In the genomic region with DNA sequence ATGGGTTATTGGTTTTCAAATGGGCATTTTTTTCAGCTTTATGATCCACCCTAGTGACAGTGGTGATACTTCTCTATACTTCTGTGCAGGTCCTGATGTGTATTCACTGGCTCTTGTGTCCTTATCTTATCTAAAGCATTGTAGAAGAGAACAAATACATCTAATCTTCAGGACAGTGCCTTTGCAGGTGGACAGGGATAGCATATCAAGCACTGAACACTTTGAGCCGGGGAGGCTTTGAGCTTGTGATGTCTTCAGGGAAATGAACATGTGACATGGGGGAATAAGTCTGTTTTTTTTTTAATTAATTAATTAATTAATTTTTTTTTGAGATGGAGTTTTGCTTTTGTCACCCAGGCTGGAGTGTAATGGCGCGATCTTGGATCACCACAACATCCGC, we compare ENCODE assay signal across 28 cellular contexts.
"Had no signal": no experiment of that assay in that cellular context is flagged by ENCODE, and none has a peak within 500 bp of the region (broad histone marks: within the 10 kb centered on the region; RNA-seq: fewer than 3 reads in every experiment).

No MANE protein-coding gene starts in this region.

- DNase-seq: activated B cell treated with CpG ODN at 0.5 μM for 24 hours; activated CD4-positive, alpha-beta T cell treated with anti-CD3 and anti-CD28 coated beads for 48 hours; activated CD4-positive, alpha-beta T cell treated with anti-CD3 and anti-CD28 coated beads, Interleukin-2, amount 50 U/mL, for 1 hour; activated CD4-positive, alpha-beta T cell treated with anti-CD3 and anti-CD28 coated beads, Interleukin-2, amount 50 U/mL, for 48 hours; activated CD8-positive, alpha-beta memory T cell treated with anti-CD3 and anti-CD28 coated beads for 24 hours; activated CD8-positive, alpha-beta T cell treated with anti-CD3 and anti-CD28 coated beads for 36 hours; activated effector memory CD4-positive, alpha-beta T cell treated with Interleukin-2 at 50 U/mL for 16 hours; activated gamma-delta T cell treated with Interleukin-2 at 50 U/mL for 16 hours; activated naive CD4-positive, alpha-beta T cell treated with anti-CD3 and anti-CD28 coated beads, Interleukin-2, amount 50 U/mL, for 16 hours; activated naive CD4-positive, alpha-beta T cell treated with Interleukin-2 at 50 U/mL for 16 hours; activated T-cell treated with anti-CD3 and anti-CD28 coated beads, Interleukin-2, amount 50 U/mL, for 4 hours; amniotic stem cell; anterior cingulate cortex; brain microvascular endothelial cell; dorsolateral prefrontal cortex; effector memory CD4-positive, alpha-beta T cell; endodermal cell; foreskin keratinocyte; gastrocnemius medialis; glutamatergic neuron; T-helper 1 cell; T-helper 17 cell; T1000; WERI-Rb-1 had no signal

- ATAC-seq: activated CD4-positive, CD25-positive, alpha-beta regulatory T cell treated with anti-CD3 and anti-CD28 coated beads, Interleukin-2, amount 50 U/mL, for 24 hours; activated CD8-positive, alpha-beta T cell treated with anti-CD3 and anti-CD28 coated beads for 36 hours; activated T-cell treated with anti-CD3 and anti-CD28 coated beads, Interleukin-2, amount 50 U/mL, for 4 hours; activated T-helper 17 cell treated with anti-CD3 and anti-CD28 coated beads, Interleukin-2, amount 50 U/mL, for 72 hours; foreskin keratinocyte; gastrocnemius medialis; T-helper 17 cell had no signal

- H3K9me3 ChIP-seq: esophagus muscularis mucosa, gastrocnemius medialis had no signal

- H3K4me3 ChIP-seq: coronary artery, dorsolateral prefrontal cortex, esophagus muscularis mucosa, gastrocnemius medialis had no signal

- H3K27me3 ChIP-seq: brain microvascular endothelial cell, dorsolateral prefrontal cortex, esophagus muscularis mucosa, gastrocnemius medialis had no signal

- H3K27ac ChIP-seq: brain microvascular endothelial cell, coronary artery, dorsolateral prefrontal cortex, esophagus muscularis mucosa, foreskin keratinocyte, gastrocnemius medialis, WERI-Rb-1 had no signal

- H3K36me3 ChIP-seq: brain microvascular endothelial cell, esophagus muscularis mucosa, gastrocnemius medialis, WERI-Rb-1 had no signal

- H3K4me1 ChIP-seq: foreskin keratinocyte, gastrocnemius medialis had no signal
